In the genomic region with DNA sequence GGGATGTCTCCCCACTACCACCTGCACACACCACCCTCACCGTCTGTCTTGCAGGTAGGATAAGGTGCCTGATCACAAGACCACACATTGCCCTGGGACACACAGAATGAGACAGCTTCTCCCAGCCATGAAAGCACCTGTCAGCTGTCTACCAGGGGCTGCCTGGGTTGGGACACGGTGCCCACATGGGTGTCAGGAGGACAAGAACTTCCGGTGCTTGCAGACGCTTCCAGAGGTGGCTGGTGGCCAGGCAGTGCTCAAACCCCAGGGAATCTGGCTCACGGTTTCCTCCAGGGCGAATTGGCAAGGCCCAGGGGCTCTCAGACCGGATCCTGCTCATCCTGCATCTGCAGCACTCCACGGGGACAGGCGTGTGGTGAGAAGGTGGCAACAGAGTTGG, we compare ENCODE assay signal across 18 cellular contexts.
"Had no signal": no experiment of that assay in that cellular context is flagged by ENCODE, and none has a peak within 500 bp of the region (broad histone marks: within the 10 kb centered on the region; RNA-seq: fewer than 3 reads in every experiment).

No MANE protein-coding gene starts in this region.

- H3K4me1 ChIP-seq: foreskin keratinocyte, uterus had no signal

- H3K4me3 ChIP-seq: uterus had no signal

- H3K27ac ChIP-seq: foreskin keratinocyte, uterus had no signal

- DNase-seq: activated CD4-positive, alpha-beta memory T cell treated with anti-CD3 and anti-CD28 coated beads, Interleukin-2, amount 10 ng/mL, durations not matched to agents 7 days and 5 days; activated CD4-positive, alpha-beta T cell treated with anti-CD3 and anti-CD28 coated beads, Interleukin-2, amount 10 ng/mL, durations not matched to agents 24 days and 14 days; activated effector memory CD4-positive, alpha-beta T cell treated with anti-CD3 and anti-CD28 coated beads, Interleukin-2, amount 50 U/mL, for 16 hours; activated naive CD4-positive, alpha-beta T cell treated with anti-CD3 and anti-CD28 coated beads, Interleukin-2, amount 10 ng/mL, durations not matched to agents 7 days and 5 days; activated T-cell treated with anti-CD3 and anti-CD28 coated beads for 4 hours; amygdala; caudate nucleus; effector memory CD4-positive, alpha-beta T cell; foreskin keratinocyte; kidney; naive thymus-derived CD4-positive, alpha-beta T cell; stimulated activated CD4-positive, alpha-beta T cell treated with anti-CD3 and anti-CD28 coated beads, Interleukin-2, amount 100 ng/mL, for 48 hours; stimulated activated CD8-positive, alpha-beta memory T cell treated with anti-CD3 and anti-CD28 coated beads, Interleukin-4, amount 100 ng/mL, for 48 hours; stimulated activated naive B cell treated with anti-CD40 and anti-IgM and Interleukin-4, amounts not matched to agents 10 μg/mL and 1 μg/mL and 100 μg/mL, for 72 hours; trophoblast cell; uterus had no signal

- H3K36me3 ChIP-seq: uterus had no signal

- H3K27me3 ChIP-seq: foreskin keratinocyte, uterus had no signal

- H3K9me3 ChIP-seq: uterus had no signal

- ATAC-seq: activated CD4-positive, CD25-positive, alpha-beta regulatory T cell treated with anti-CD3 and anti-CD28 coated beads, Interleukin-2, amount 50 U/mL, for 24 hours; foreskin keratinocyte; left lobe of liver; naive thymus-derived CD4-positive, alpha-beta T cell had no signal
